In the genomic region with DNA sequence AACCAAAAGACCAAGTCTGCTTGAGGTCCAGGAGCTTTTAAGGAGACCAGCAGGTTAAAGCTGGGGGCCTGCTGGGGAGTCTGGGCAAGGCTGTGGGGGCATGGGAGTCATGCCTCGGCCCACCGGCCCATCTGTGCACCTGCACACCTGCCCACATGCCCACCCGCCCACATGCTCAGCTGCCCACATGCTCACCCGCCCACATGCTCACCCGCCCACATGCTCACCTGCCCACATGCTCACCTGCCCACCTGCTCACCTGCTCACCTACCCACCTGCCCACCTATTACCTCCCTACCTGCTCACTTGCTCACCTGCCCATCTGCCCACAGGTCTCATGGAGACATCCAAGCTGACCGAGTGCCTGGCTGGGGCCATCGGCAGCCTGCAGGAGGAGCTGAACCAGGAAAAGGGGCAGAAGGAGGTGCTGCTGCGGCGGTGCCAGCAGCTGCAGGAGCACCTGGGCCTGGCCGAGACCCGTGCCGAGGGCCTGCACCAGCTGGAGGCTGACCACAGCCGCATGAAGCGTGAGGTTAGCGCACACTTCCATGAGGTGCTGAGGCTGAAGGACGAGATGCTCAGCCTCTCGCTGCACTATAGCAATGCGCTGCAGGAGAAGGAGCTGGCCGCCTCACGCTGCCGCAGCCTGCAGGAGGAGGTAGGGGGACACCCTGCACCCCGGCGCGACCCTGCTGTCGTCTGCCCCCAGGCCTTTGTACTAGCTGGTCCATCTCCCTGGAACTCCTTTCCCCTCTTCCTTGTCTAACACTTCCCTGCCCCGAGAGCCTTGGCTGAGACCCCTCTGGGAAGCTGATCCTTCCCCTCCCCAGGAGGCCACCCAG, we compare ENCODE assay signal across 26 cellular contexts. TPM values are rescaled to one million over a fixed set of nuclear protein-coding genes. Genes with fewer than 3 reads are reported as not detected.
"Had no signal": no experiment of that assay in that cellular context is flagged by ENCODE, and none has a peak within 500 bp of the region (broad histone marks: within the 10 kb centered on the region; RNA-seq: fewer than 3 reads in every experiment).

No MANE protein-coding gene starts in this region.

- H3K36me3 Mint-ChIP-seq: activated naive CD8-positive, alpha-beta T cell had no signal

- H3K27ac ChIP-seq: coronary artery, epithelial cell of prostate, gastroesophageal sphincter, heart left ventricle, spleen, thyroid gland, upper lobe of right lung had no signal

- DNase-seq: activated B cell treated with CpG ODN at 0.5 μM for 24 hours; activated CD4-positive, alpha-beta T cell treated with anti-CD3 and anti-CD28 coated beads for 36 hours; activated CD4-positive, alpha-beta T cell treated with anti-CD3 and anti-CD28 coated beads, Interleukin-2, amount 50 U/mL, for 4 hours; activated CD8-positive, alpha-beta memory T cell treated with anti-CD3 and anti-CD28 coated beads for 24 hours; activated CD8-positive, alpha-beta memory T cell treated with anti-CD3 and anti-CD28 coated beads, Interleukin-2, amount 50 U/mL, for 48 hours; activated naive CD4-positive, alpha-beta T cell; activated T-cell treated with anti-CD3 and anti-CD28 coated beads, Interleukin-2, amount 50 U/mL, for 4 hours; amniotic stem cell; islet precursor cell; left colon; mesenchymal stem cell; nephron progenitor cell; spleen; stimulated activated CD4-positive, alpha-beta T cell treated with anti-CD3 and anti-CD28 coated beads, Interleukin-4, amount 100 ng/mL, for 24 hours; stimulated activated naive CD8-positive, alpha-beta T cell treated with anti-CD3 and anti-CD28 coated beads, Interleukin-15, Interleukin-2, amounts not matched to agents 100 U/mL and 50 U/mL, for 24 hours; T1000; thyroid gland; upper lobe of right lung had no signal

- H3K9me3 ChIP-seq: gastroesophageal sphincter, heart left ventricle, spleen, thyroid gland, upper lobe of right lung had no signal

- H3K36me3 ChIP-seq: gastroesophageal sphincter, heart left ventricle, spleen, thyroid gland, upper lobe of right lung had no signal

- H3K27me3 ChIP-seq: heart left ventricle, thyroid gland, upper lobe of right lung had no signal

- H3K9me3 Mint-ChIP-seq: activated B cell treated with CpG ODN at 0.5 μM for 24 hours; activated T-cell treated with anti-CD3 and anti-CD28 coated beads, Interleukin-2, amount 50 U/mL, for 4 hours; activated T-helper 2 cell treated with anti-CD3 and anti-CD28 coated beads, Interferon-gamma antibody, Interleukin-2, Interleukin-4, amounts not matched to agents 10 μg/mL and 5 μg/mL and 100 μg/mL, durations not matched to agents 14 hours and 24 hours and 36 hours; nephron progenitor cell; T-helper 1 cell treated with Interleukin-12 subunit alpha and Interleukin-12 subunit beta and Interleukin-4 antibody, amounts not matched to agents 30 μg/mL and 1 μg/mL, for 36 hours had no signal

- H3K27ac Mint-ChIP-seq: activated B cell treated with CpG ODN at 0.5 μM for 24 hours; activated CD4-positive, alpha-beta T cell treated with anti-CD3 and anti-CD28 coated beads for 36 hours; activated naive CD8-positive, alpha-beta T cell; activated T-helper 2 cell treated with anti-CD3 and anti-CD28 coated beads, Interferon-gamma antibody, Interleukin-2, Interleukin-4, amounts not matched to agents 10 μg/mL and 5 μg/mL and 100 μg/mL, durations not matched to agents 14 hours and 24 hours and 36 hours; nephron progenitor cell; progenitor cell of endocrine pancreas; T-helper 1 cell treated with Interleukin-12 subunit alpha and Interleukin-12 subunit beta and Interleukin-4 antibody, amounts not matched to agents 30 μg/mL and 1 μg/mL, for 36 hours had no signal

- H3K4me3 Mint-ChIP-seq: activated B cell treated with CpG ODN at 0.5 μM for 24 hours; activated CD4-positive, alpha-beta T cell treated with anti-CD3 and anti-CD28 coated beads for 36 hours; activated naive CD8-positive, alpha-beta T cell; activated T-cell treated with anti-CD3 and anti-CD28 coated beads, Interleukin-2, amount 50 U/mL, for 4 hours; nephron progenitor cell; T-helper 1 cell treated with Interleukin-12 subunit alpha and Interleukin-12 subunit beta and Interleukin-4 antibody, amounts not matched to agents 30 μg/mL and 1 μg/mL, for 36 hours had no signal

- H3K27me3 Mint-ChIP-seq: activated naive CD8-positive, alpha-beta T cell had no signal

- H3K4me3 ChIP-seq: coronary artery, gastroesophageal sphincter, heart left ventricle, spleen, thyroid gland, upper lobe of right lung had no signal

- H3K4me1 Mint-ChIP-seq: activated B cell treated with CpG ODN at 0.5 μM for 24 hours; activated CD4-positive, alpha-beta T cell treated with anti-CD3 and anti-CD28 coated beads for 36 hours had no signal

- ATAC-seq: activated CD4-positive, alpha-beta T cell treated with anti-CD3 and anti-CD28 coated beads for 36 hours; activated T-cell treated with anti-CD3 and anti-CD28 coated beads, Interleukin-2, amount 50 U/mL, for 4 hours; gastroesophageal sphincter; heart left ventricle; left colon; stimulated activated naive CD8-positive, alpha-beta T cell treated with anti-CD3 and anti-CD28 coated beads, Interleukin-15, Interleukin-2, amounts not matched to agents 100 U/mL and 50 U/mL, for 24 hours; upper lobe of right lung had no signal

RNA-seq across cellular contexts. Expression of a gene that starts 14.0 kb away (rescaled TPM):
- total RNA-seq: activated B cell treated with CpG ODN at 0.5 μM for 24 hours; activated CD4-positive, alpha-beta T cell treated with anti-CD3 and anti-CD28 coated beads for 36 hours; activated T-cell treated with anti-CD3 and anti-CD28 coated beads, Interleukin-2, amount 50 U/mL, for 4 hours; activated T-helper 2 cell treated with anti-CD3 and anti-CD28 coated beads, Interferon-gamma antibody, Interleukin-2, Interleukin-4, amounts not matched to agents 10 μg/mL and 5 μg/mL and 100 μg/mL, durations not matched to agents 14 hours and 24 hours and 36 hours; progenitor cell of endocrine pancreas had no signal
